7 cellular contexts compared by ENCODE assay signal in genomic region chr10:37684765-37685164, GRCh38.
"Had no signal": no experiment of that assay in that cellular context is flagged by ENCODE, and none has a peak within 500 bp of the region (broad histone marks: within the 10 kb centered on the region; RNA-seq: fewer than 3 reads in every experiment).

No MANE protein-coding gene starts in this region.

- H3K9me3 ChIP-seq: HAP-1 had no signal

- H3K36me3 ChIP-seq: HAP-1 had no signal

- DNase-seq: HFFc6, IMR-90, KG1 had no signal

- H3K4me3 ChIP-seq: GM23338, HAP-1, K562 had no signal

- ATAC-seq: GM23338, HCT116, K562 had no signal

- H3K4me1 ChIP-seq: HAP-1 had no signal
